ENCODE assay signal across 16 cellular contexts in genomic region chr14:70831382-70831781, GRCh38. TPM values are rescaled to one million over a fixed set of nuclear protein-coding genes. Genes with fewer than 3 reads are reported as not detected.
DNase-seq lines count a peak whose midpoint lies in the region; ATAC-seq, FAIRE-seq and TF ChIP-seq lines count a peak whose summit lies in the region.
"Had no signal": no experiment of that assay in that cellular context is flagged by ENCODE, and none has a peak within 500 bp of the region (broad histone marks: within the 10 kb centered on the region; RNA-seq: fewer than 3 reads in every experiment).

No MANE protein-coding gene starts in this region.

- TF ChIP-seq POLR2A in GM12878 (IDR thresholded peaks at IDR 0.05; ENCODE audit: low read depth, low read length), result no peak

- peaks cover 10 to 22% (median 16%) of the 10 kb centered on the region in 11 experiments for H3K9me3 ChIP-seq in BLaER1 treated with 17β-estradiol and CSF1 and Interleukin-3, amounts not matched to agents 10 nM and 100 nM (replicated peaks in 1 of 11)
- H3K9me3 ChIP-seq in GM12878 (replicated peaks; ENCODE audit: control insufficient read depth, insufficient read depth, low read length) (no peaks in the 10 kb centered on the region; the same call in 2 of the 3 replicates), smooth muscle cell (replicated peaks; ENCODE audit: low read depth) (no peaks in the 10 kb centered on the region)
- H3K9me3 ChIP-seq: Caco-2 had no signal

- H3F3A ChIP-seq in smooth muscle cell (ENCODE audit: low read depth), result no peaks in the 10 kb centered on the region

- TF ChIP-seq CTCF in GM12878 (IDR thresholded peaks at IDR 0.05 in 2 of 3, conservative IDR thresholded peaks at IDR 0.05 in 1 of 3; ENCODE audit: control insufficient read depth in 2 of 3, extremely low read depth in 1 of 3, insufficient read depth in 1 of 3, low read depth in 3 of 3, low read length in 3 of 3) (no peak), smooth muscle cell (IDR thresholded peaks at IDR 0.05; ENCODE audit: borderline replicate concordance, insufficient read depth, poor library complexity, severe bottlenecking) (no peak)

- no TSS peak for BruUV-seq in GM12878 (replicated peaks; lab: Mats Ljungman, UMichigan)

- peaks cover 11 to 25% (median 19%) of the 10 kb centered on the region in 10 experiments for H3K4me1 ChIP-seq in BLaER1 treated with 17β-estradiol and CSF1 and Interleukin-3, amounts not matched to agents 10 nM and 100 nM
- no peaks in the 10 kb centered on the region for H3K4me1 ChIP-seq in GM12878 (ENCODE audit: control insufficient read depth, insufficient read depth, low read length)
- no peaks in the 10 kb centered on the region for H3K4me1 ChIP-seq in smooth muscle cell (ENCODE audit: low read depth)

- 0 out of 22 replicates have a peak, but pooled peaks cover 0 to 4% (median 0%) of the 10 kb centered on the region in 11 experiments for H3K36me3 ChIP-seq in BLaER1 treated with 17β-estradiol and CSF1 and Interleukin-3, amounts not matched to agents 10 nM and 100 nM
- H3K36me3 ChIP-seq in GM12878 (ENCODE audit: control insufficient read depth in 2 of 2, insufficient read depth in 2 of 2, low read length in 1 of 2), result no peaks in the 10 kb centered on the region
- no peaks in the 10 kb centered on the region for H3K36me3 ChIP-seq in smooth muscle cell (ENCODE audit: low read depth)

- in situ Hi-C loops in GM12878 (cut with MboI), result no loop called here
- in situ Hi-C loops in ACHN (cut with HindIII; ENCODE audit: low pct_ligation_motif_present, low pct_unique_long_range_greater_than_20kb, low sequenced_read_pairs), result no loop called here

- H3K27me3 ChIP-seq in BLaER1 treated with 17β-estradiol and CSF1 and Interleukin-3, amounts not matched to agents 10 nM and 100 nM, result no peaks in the 10 kb centered on the region
- no peaks in the 10 kb centered on the region for H3K27me3 ChIP-seq in GM12878 (replicated peaks in 1 of 2; ENCODE audit: control insufficient read depth in 2 of 2, insufficient read depth in 2 of 2, low read length in 1 of 2)
- H3K27me3 ChIP-seq in smooth muscle cell (ENCODE audit: low read depth), result no peaks in the 10 kb centered on the region

- H3K4me3 ChIP-seq in BLaER1 treated with 17β-estradiol and CSF1 and Interleukin-3, amounts not matched to agents 10 nM and 100 nM, result no peak overlapping the region
- no peak overlapping the region for H3K4me3 ChIP-seq in GM12878
- H3K4me3 ChIP-seq in smooth muscle cell, result no peak overlapping the region
- H3K4me3 ChIP-seq: GM23338, K562 had no signal

- SMC1A ChIA-PET in GM12878 (lab: Charles Lee; ENCODE audit: uncharacterized antibody, unreplicated experiment), result interaction anchor here (0.9 to 1.9 kb wide), 3 partner anchors 9 to 122 kb away, joined by 4 read pairs; no protein-coding TSS in a partner anchor

- no peak for TF ChIP-seq RAD21 in GM12878 (IDR thresholded peaks at IDR 0.05; ENCODE audit: insufficient read depth, low read depth, low read length)

- no peak overlapping the region for H3K9ac ChIP-seq in BLaER1 treated with 17β-estradiol and CSF1 and Interleukin-3, amounts not matched to agents 10 nM and 100 nM
- H3K9ac ChIP-seq in GM12878 (ENCODE audit: control insufficient read depth, insufficient read depth, low read length) (no peak overlapping the region), smooth muscle cell (ENCODE audit: low read depth) (no peak overlapping the region)

- H3K79me2 ChIP-seq in GM12878 (ENCODE audit: control insufficient read depth, insufficient read depth, low read length) (no peaks in the 10 kb centered on the region), smooth muscle cell (ENCODE audit: low read depth) (no peaks in the 10 kb centered on the region)

- H3K4me2 ChIP-seq in BLaER1 treated with 17β-estradiol and CSF1 and Interleukin-3, amounts not matched to agents 10 nM and 100 nM, result peak overlapping the region in 9 of 11 experiments; percentile 8 to 67 (median 57); a peak in 14 of 22 replicates
- H3K4me2 ChIP-seq in GM12878 (ENCODE audit: control insufficient read depth, insufficient read depth) (no peak overlapping the region), smooth muscle cell (no peak overlapping the region)
- H3K4me2 ChIP-seq: GM23338 had no signal

- no peak for TF ChIP-seq EP300 in GM12878 (IDR thresholded peaks at IDR 0.05; ENCODE audit: borderline replicate concordance in 1 of 2, control insufficient read depth in 1 of 2, low read depth in 2 of 2, low read length in 2 of 2)

- WGBS in GM12878 (ENCODE audit: insufficient coverage, insufficient replicate concordance, low lambda C conversion rate, missing lambda C conversion rate), result 58% methylated on average over 2 of the region's 2 CpGs
- 45% methylated on average over 2 of the region's 2 CpGs for WGBS in smooth muscle cell (ENCODE audit: low lambda C conversion rate)

- FAIRE-seq in GM12878 (lab: Jason Lieb, UNC), result no peak
- FAIRE-seq: GM18507, K562 had no signal

- RAD21 ChIA-PET in GM12878 (lab: Charles Lee; ENCODE audit: unreplicated experiment), result no interaction called here

- POLR2A ChIA-PET in GM12878 (lab: Charles Lee), result interaction anchor here (0.5 kb wide), 1 partner anchor 88 kb away, joined by 3 read pairs; no protein-coding TSS in a partner anchor

- H3K27ac ChIP-seq in BLaER1 treated with 17β-estradiol and CSF1 and Interleukin-3, amounts not matched to agents 10 nM and 100 nM, result no peak overlapping the region
- H3K27ac ChIP-seq in GM12878 (ENCODE audit: control insufficient read depth, insufficient read depth) (no peak overlapping the region; the same call in 1 of the 2 replicates), smooth muscle cell (ENCODE audit: low read depth) (no peak overlapping the region)

- intact Hi-C loops in GM12878 (cut with micrococcal nuclease; ENCODE audit: unreplicated experiment), result no loop called here

- H2AFZ ChIP-seq in GM12878 (ENCODE audit: control insufficient read depth, low read depth, low read length) (no peak overlapping the region; the same call in 1 of the 2 replicates), smooth muscle cell (ENCODE audit: low read depth) (no peak overlapping the region)

- H4K20me1 ChIP-seq in BLaER1 treated with 17β-estradiol and CSF1 and Interleukin-3, amounts not matched to agents 10 nM and 100 nM, result no peaks in the 10 kb centered on the region
- no peaks in the 10 kb centered on the region for H4K20me1 ChIP-seq in GM12878 (ENCODE audit: control insufficient read depth, insufficient read depth)
- H4K20me1 ChIP-seq in smooth muscle cell (ENCODE audit: low read depth), result no peaks in the 10 kb centered on the region

- no peak for DNase-seq in GM12878 (ENCODE audit: low read depth, low spot score)
- no peak for DNase-seq in ACHN
- no peak for DNase-seq in SKM-1 treated with dmso at 0.1 percent for 144 hours (lab: John Stamatoyannopoulos, UW; ENCODE audit: unreplicated experiment)
- no peak for DNase-seq in smooth muscle cell (lab: John Stamatoyannopoulos, UW; ENCODE audit: unreplicated experiment)
- DNase-seq: Caco-2; CD8-positive, alpha-beta memory T cell; DND-41; GDM1; H9; Kasumi-1 had no signal

- CTCF ChIA-PET in GM12878 (lab: Yijun Ruan, JAX), result interaction anchor here (1.1 to 2.2 kb wide), 2 partner anchors 99 to 246 kb away, joined by 3 to 6 read pairs; no protein-coding TSS in a partner anchor

- ATAC-seq in GM19324 (IDR thresholded peaks at IDR 0.05; ENCODE audit: low FRiP score, unreplicated experiment), result peak; percentile 70
- ATAC-seq in HG03280 (IDR thresholded peaks at IDR 0.05; ENCODE audit: unreplicated experiment), result peak; percentile 50
- peak; percentile 60 for ATAC-seq in GM12878
- ATAC-seq: GM23338, K562 had no signal

TF ChIP-seq in GM12878, 131 proteins besides CTCF, POLR2A, EP300 and RAD21 (continues in another document):
- TF ChIP-seq NFIC (IDR thresholded peaks at IDR 0.05; ENCODE audit: low read depth, low read length) (no peak), PKNOX1 (IDR thresholded peaks at IDR 0.05) (no peak), TARDBP (IDR thresholded peaks at IDR 0.05; ENCODE audit: borderline replicate concordance) (no peak), TCF12 (IDR thresholded peaks at IDR 0.05; ENCODE audit: low read depth, low read length) (no peak), BACH1 (IDR thresholded peaks at IDR 0.05; ENCODE audit: borderline replicate concordance) (no peak)

RNA-seq across cellular contexts. Expression of gene MAP3K9, which starts 22.1 kb away (rescaled TPM):
- 8.9 and 12.9 TPM in 2 replicates for total RNA-seq in GM12878 (2013; cell fraction: nucleolus; rRNA removed)
- total RNA-seq in GM12878 (2014; rRNA removed) (3.2 and 4.8 TPM in 2 replicates), GM12878 (2014; rRNA removed; fragmentation: Illumina TruSeq; extraction: Trizol) (3.3 TPM in 2 replicates), GM12878 (2021) (7.5 and 7.9 TPM in 2 replicates), smooth muscle cell (2.0 and 2.4 TPM in 2 replicates)
- 1.9 TPM for polyA plus RNA-seq in GM12878 (2011; ENCODE audit: low read depth)
- polyA plus RNA-seq in GM12878 (2011; rRNA removed) (1.6 and 2.8 TPM in 2 replicates), GM12878 (2014; fragmentation: Illumina TruSeq; extraction: Trizol) (3.4 and 4.1 TPM in 2 replicates), GM12878 (2014; fragmentation: Nextera tagmentation; extraction: Ambion mirVana) (under 1 TPM; 0.48 to 0.58 TPM), GM12878 (2014; rRNA removed) (3.0 and 3.3 TPM in 2 replicates), GM12878 (2016; fragmentation: Nextera tagmentation; extraction: Ambion mirVana) (1 to 10 TPM; 1.3 TPM), smooth muscle cell (0.22 and 1.8 TPM in 2 replicates)
- 2.3 and 2.4 TPM in 2 replicates for polyA plus RNA-seq in GM12878 (2011; cell fraction: cytosol; rRNA removed)
- polyA plus RNA-seq in GM12878 (2011; cell fraction: nucleus; rRNA removed), result 3.9 and 5.0 TPM in 2 replicates
- polyA plus RNA-seq in GM12878 (2012), result 2.9 and 3.3 TPM in 2 replicates
- polyA minus RNA-seq in GM12878 (2011; rRNA and poly(A)+ RNA removed), result 4.7 and 5.1 TPM in 2 replicates
- polyA minus RNA-seq in GM12878 (2011; cell fraction: cytosol; rRNA and poly(A)+ RNA removed), result 1.7 and 1.8 TPM in 2 replicates
- 2.2 and 3.8 TPM in 2 replicates for polyA minus RNA-seq in GM12878 (2011; cell fraction: nucleus; rRNA and poly(A)+ RNA removed)

Comparison
In these comparisons a context has a peak if more than half of its experiments do, and no peak if none do; other contexts are left out.
1. H3K4me2 ChIP-seq: peak in BLaER1 treated with 17β-estradiol and CSF1 and Interleukin-3, amounts not matched to agents 10 nM and 100 nM (9 of 11); none in GM12878 (single experiment) and smooth muscle cell (single experiment).
2. Peak in every context shown above with its lines, with median percentiles within 50 percentile points of each other: ATAC-seq.